Comparison of ENCODE assay signal across 1 cellular context in genomic region chr6:111258615-111259088, GRCh38.
TF ChIP-seq lines count a peak whose summit lies in the region.

No MANE protein-coding gene starts in this region.

TF ChIP-seq in WTC11, 78 proteins besides CTCF, POLR2A, EP300 and RAD21 (continued from another document):
- TF ChIP-seq ATF2 (CRISPR knock-in tag; IDR thresholded peaks at IDR 0.05; ENCODE audit: borderline replicate concordance, low read depth) (no peak), ZNF423 (CRISPR knock-in tag; IDR thresholded peaks at IDR 0.05) (no peak), ATF1 (CRISPR knock-in tag; IDR thresholded peaks at IDR 0.05) (no peak), ZBTB21 (CRISPR knock-in tag; IDR thresholded peaks at IDR 0.05; ENCODE audit: borderline replicate concordance) (no peak), ZMAT4 (CRISPR knock-in tag; IDR thresholded peaks at IDR 0.05) (no peak), ZNF219 (CRISPR knock-in tag; IDR thresholded peaks at IDR 0.05; ENCODE audit: borderline replicate concordance) (no peak)
